ENCODE assay signal across 19 cellular contexts in genomic region chr7:45117582-45117981, GRCh38. TPM values are rescaled to one million over a fixed set of nuclear protein-coding genes. Genes with fewer than 3 reads are reported as not detected.
DNase-seq lines count a peak whose midpoint lies in the region; ATAC-seq, FAIRE-seq and TF ChIP-seq lines count a peak whose summit lies in the region.
"Had no signal": no experiment of that assay in that cellular context is flagged by ENCODE, and none has a peak within 500 bp of the region (broad histone marks: within the 10 kb centered on the region; RNA-seq: fewer than 3 reads in every experiment).

No MANE protein-coding gene starts in this region.

- H3K36me3 Mint-ChIP-seq in activated naive CD4-positive, alpha-beta T cell treated with anti-CD3 and anti-CD28 coated beads, Interleukin-2, amount 50 U/mL, for 24 hours: no peaks in the 10 kb centered on the region
- H3K36me3 Mint-ChIP-seq in activated T-helper 17 cell treated with anti-CD3 and anti-CD28 coated beads, Interleukin-2, amount 50 U/mL, for 72 hours (ENCODE audit: low read depth): no peaks in the 10 kb centered on the region
- no peaks in the 10 kb centered on the region for H3K36me3 Mint-ChIP-seq in immature natural killer cell
- H3K36me3 Mint-ChIP-seq: CD14-positive monocyte; CD4-positive, alpha-beta memory T cell had no signal

- ATAC-seq in activated T-helper 17 cell treated with anti-CD3 and anti-CD28 coated beads, Interleukin-2, amount 50 U/mL, for 72 hours (replicated peaks): no peak
- ATAC-seq in omental fat pad (ENCODE audit: low FRiP score): peak; percentile 36

- DNase-seq in activated naive CD4-positive, alpha-beta T cell (lab: John Stamatoyannopoulos, UW): no peak
- no peak for DNase-seq in omental fat pad (ENCODE audit: low spot score)
- no peak for DNase-seq in GM10248 (ENCODE audit: extremely low spot score)
- no peak for DNase-seq in RCC 7860 (ENCODE audit: low spot score)
- no peak for DNase-seq in immature natural killer cell
- DNase-seq: 8988T; CD4-positive, alpha-beta memory T cell; DMS153; DMS79; GDM1 had no signal

- no peak overlapping the region for H3K4me3 Mint-ChIP-seq in activated naive CD4-positive, alpha-beta T cell treated with anti-CD3 and anti-CD28 coated beads, Interleukin-2, amount 50 U/mL, for 24 hours
- H3K4me3 Mint-ChIP-seq in activated T-helper 17 cell treated with anti-CD3 and anti-CD28 coated beads, Interleukin-2, amount 50 U/mL, for 72 hours: no peak overlapping the region
- no peak overlapping the region for H3K4me3 Mint-ChIP-seq in immature natural killer cell
- H3K4me3 Mint-ChIP-seq: CD14-positive monocyte; CD4-positive, alpha-beta memory T cell had no signal

- FAIRE-seq in RCC 7860 (lab: Jason Lieb, UNC): no peak
- FAIRE-seq: GM19239 had no signal

- TF ChIP-seq CTCF in omental fat pad (IDR thresholded peaks at IDR 0.05) (no peak), GM10248 (IDR thresholded peaks at IDR 0.05; ENCODE audit: control extremely low read depth, extremely low read depth, low read depth, missing control alignments) (no peak)

- H3K4me1 Mint-ChIP-seq in activated naive CD4-positive, alpha-beta T cell treated with anti-CD3 and anti-CD28 coated beads, Interleukin-2, amount 50 U/mL, for 24 hours: peaks cover 5% of the 10 kb centered on the region
- H3K4me1 Mint-ChIP-seq in activated T-helper 17 cell treated with anti-CD3 and anti-CD28 coated beads, Interleukin-2, amount 50 U/mL, for 72 hours: no peaks in the 10 kb centered on the region
- peaks cover 24 to 29% of the 10 kb centered on the region in 2 donors for H3K4me1 Mint-ChIP-seq in immature natural killer cell

- H3K9me3 Mint-ChIP-seq in activated naive CD4-positive, alpha-beta T cell treated with anti-CD3 and anti-CD28 coated beads, Interleukin-2, amount 50 U/mL, for 24 hours: no peaks in the 10 kb centered on the region
- H3K9me3 Mint-ChIP-seq in activated T-helper 17 cell treated with anti-CD3 and anti-CD28 coated beads, Interleukin-2, amount 50 U/mL, for 72 hours: no peaks in the 10 kb centered on the region
- H3K9me3 Mint-ChIP-seq in immature natural killer cell: no peaks in the 10 kb centered on the region

- POLR2A ChIA-PET in GM10248 (lab: Yijun Ruan, JAX): no interaction called here

- no peaks in the 10 kb centered on the region for H3K27me3 Mint-ChIP-seq in activated naive CD4-positive, alpha-beta T cell treated with anti-CD3 and anti-CD28 coated beads, Interleukin-2, amount 50 U/mL, for 24 hours
- H3K27me3 Mint-ChIP-seq in activated T-helper 17 cell treated with anti-CD3 and anti-CD28 coated beads, Interleukin-2, amount 50 U/mL, for 72 hours: no peaks in the 10 kb centered on the region
- peaks cover 1 to 7% (median 4%) of the 10 kb centered on the region in 3 donors for H3K27me3 Mint-ChIP-seq in immature natural killer cell (ENCODE audit: low read depth in 3 of 3)

- CTCF ChIA-PET in GM10248 (lab: Yijun Ruan, JAX): interaction anchor here (8.2 kb wide), 1 partner anchor 19 kb away, joined by 41 read pairs; no protein-coding TSS in a partner anchor

- H3K27ac Mint-ChIP-seq in activated naive CD4-positive, alpha-beta T cell treated with anti-CD3 and anti-CD28 coated beads, Interleukin-2, amount 50 U/mL, for 24 hours: peak overlapping the region; percentile 55
- peak overlapping the region; percentile 25 for H3K27ac Mint-ChIP-seq in activated T-helper 17 cell treated with anti-CD3 and anti-CD28 coated beads, Interleukin-2, amount 50 U/mL, for 72 hours
- H3K27ac Mint-ChIP-seq in immature natural killer cell: peak overlapping the region in 2 of 6 donors; percentile 26 to 49

RNA-seq across cellular contexts. Expression of gene TBRG4, which starts 6.1 kb away (rescaled TPM):
- 100 to 1,000 TPM; 119 to 177 TPM for total RNA-seq in activated T-helper 17 cell treated with anti-CD3 and anti-CD28 coated beads, Interleukin-2, amount 50 U/mL, for 72 hours
- total RNA-seq in omental fat pad: 10 to 100 TPM; 44.4 to 70.7 (median 49.8) TPM
- polyA plus RNA-seq in immature natural killer cell: 10 to 100 TPM; 39.5 to 56.9 (median 52.2) TPM

RNA-seq across cellular contexts. Expression of gene NACAD, which starts 28.8 kb away (rescaled TPM):
- total RNA-seq in activated T-helper 17 cell treated with anti-CD3 and anti-CD28 coated beads, Interleukin-2, amount 50 U/mL, for 72 hours: 1 to 10 TPM in 1 of 2 donors, under 1 TPM in 1; 0.71 to 1.3 TPM
- 1 to 10 TPM; 1.4 to 4.4 (median 3.0) TPM for total RNA-seq in omental fat pad
- polyA plus RNA-seq in immature natural killer cell: under 1 TPM in 2 of 3 donors, not detected in 1; 0.26 to 0.65 TPM
- total RNA-seq: CD4-positive, alpha-beta memory T cell had no signal
- polyA plus RNA-seq: CD14-positive monocyte; CD4-positive, alpha-beta memory T cell had no signal

RNA-seq across cellular contexts. Expression of gene RAMP3, which starts 40.0 kb away (rescaled TPM):
- total RNA-seq in activated T-helper 17 cell treated with anti-CD3 and anti-CD28 coated beads, Interleukin-2, amount 50 U/mL, for 72 hours: not detected
- 100 to 1,000 TPM in 2 of 4 donors, 10 to 100 TPM in 2; 24.6 to 310 (median 124) TPM for total RNA-seq in omental fat pad
- not detected for polyA plus RNA-seq in immature natural killer cell
- total RNA-seq: A673; CD4-positive, alpha-beta memory T cell; Daoy; H4; HT-29 had no signal
- polyA plus RNA-seq: AG04450, CD14-positive monocyte had no signal

Comparison
In these comparisons a context has a peak if more than half of its experiments do, and no peak if none do; other contexts are left out.
1. RNA of gene RAMP3, which starts 40.0 kb away (total RNA-seq): 24.6 to 310 TPM in omental fat pad; not detected in activated T-helper 17 cell treated with anti-CD3 and anti-CD28 coated beads, Interleukin-2, amount 50 U/mL, for 72 hours; every median in the first group is over 10 times any median in the second.